In genomic region chr20:42181064-42181463, GRCh38 we compare ENCODE assay signal across 29 cellular contexts.
"Had no signal": no experiment of that assay in that cellular context is flagged by ENCODE, and none has a peak within 500 bp of the region (broad histone marks: within the 10 kb centered on the region; RNA-seq: fewer than 3 reads in every experiment).

No MANE protein-coding gene starts in this region.

- H3K4me3 Mint-ChIP-seq: activated B cell treated with CpG ODN at 0.5 μM for 24 hours; activated CD8-positive, alpha-beta T cell treated with anti-CD3 and anti-CD28 coated beads for 36 hours; activated naive CD4-positive, alpha-beta T cell treated with anti-CD3 and anti-CD28 coated beads, Interleukin-2, amount 50 U/mL, for 24 hours; activated naive CD8-positive, alpha-beta T cell treated with anti-CD3 and anti-CD28 coated beads, Interleukin-2, amount 50 U/mL, for 24 hours; activated T-cell treated with anti-CD3 and anti-CD28 coated beads, Interleukin-2, amount 50 U/mL, for 4 hours; activated T-helper 17 cell treated with anti-CD3 and anti-CD28 coated beads, Interleukin-2, amount 50 U/mL, for 72 hours; naive thymus-derived CD8-positive, alpha-beta T cell; neural crest cell; stimulated activated memory B cell treated with anti-CD40 and anti-IgM and Interleukin-4, amounts not matched to agents 10 μg/mL and 1 μg/mL and 100 μg/mL, for 72 hours had no signal

- H3K36me3 ChIP-seq: breast epithelium, esophagus muscularis mucosa, heart right ventricle, right atrium auricular region, stomach, thyroid gland, upper lobe of left lung, vagina had no signal

- H3K4me1 Mint-ChIP-seq: activated B cell treated with CpG ODN at 0.5 μM for 24 hours; activated naive CD4-positive, alpha-beta T cell treated with anti-CD3 and anti-CD28 coated beads, Interleukin-2, amount 50 U/mL, for 24 hours; activated naive CD8-positive, alpha-beta T cell treated with anti-CD3 and anti-CD28 coated beads, Interleukin-2, amount 50 U/mL, for 24 hours; activated T-helper 17 cell treated with anti-CD3 and anti-CD28 coated beads, Interleukin-2, amount 50 U/mL, for 72 hours; naive thymus-derived CD8-positive, alpha-beta T cell; neural crest cell; stimulated activated memory B cell treated with anti-CD40 and anti-IgM and Interleukin-4, amounts not matched to agents 10 μg/mL and 1 μg/mL and 100 μg/mL, for 72 hours had no signal

- H3K4me3 ChIP-seq: breast epithelium, esophagus muscularis mucosa, heart right ventricle, right atrium auricular region, smooth muscle cell, stomach, thyroid gland, upper lobe of left lung, vagina had no signal

- H3K27me3 ChIP-seq: breast epithelium, right atrium auricular region, thyroid gland, upper lobe of left lung, vagina had no signal

- H3K4me1 ChIP-seq: breast epithelium, esophagus muscularis mucosa, heart right ventricle, right atrium auricular region, stomach, thyroid gland, upper lobe of left lung, vagina had no signal

- DNase-seq: activated B cell treated with CpG ODN at 0.5 μM for 24 hours; activated CD4-positive, alpha-beta T cell treated with anti-CD3 and anti-CD28 coated beads, Interleukin-2, amount 50 U/mL, for 1 hour; activated CD8-positive, alpha-beta T cell treated with anti-CD3 and anti-CD28 coated beads for 36 hours; activated gamma-delta T cell treated with Interleukin-2 at 50 U/mL for 16 hours; activated naive CD8-positive, alpha-beta T cell treated with anti-CD3 and anti-CD28 coated beads, Interleukin-2, amount 50 U/mL, for 24 hours; activated T-cell treated with anti-CD3 and anti-CD28 coated beads, Interleukin-2, amount 50 U/mL, for 4 hours; amygdala; central memory CD4-positive, alpha-beta T cell; foreskin melanocyte; heart right ventricle; midbrain; naive thymus-derived CD8-positive, alpha-beta T cell; occipital lobe; stimulated activated CD4-positive, alpha-beta T cell treated with anti-CD3 and anti-CD28 coated beads, Interleukin-1b, Interleukin-23, amount 100 ng/mL, for 48 hours; stimulated activated CD4-positive, alpha-beta T cell treated with anti-CD3 and anti-CD28 coated beads, Interleukin-4, amount 100 ng/mL, for 4 hours; stimulated activated CD8-positive, alpha-beta memory T cell treated with anti-CD3 and anti-CD28 coated beads, Interleukin-4, amount 100 ng/mL, for 48 hours; stomach; T1000; thyroid gland; upper lobe of left lung had no signal

- H3K36me3 Mint-ChIP-seq: activated naive CD4-positive, alpha-beta T cell treated with anti-CD3 and anti-CD28 coated beads, Interleukin-2, amount 50 U/mL, for 24 hours; naive thymus-derived CD8-positive, alpha-beta T cell; stimulated activated memory B cell treated with anti-CD40 and anti-IgM and Interleukin-4, amounts not matched to agents 10 μg/mL and 1 μg/mL and 100 μg/mL, for 72 hours had no signal

- H3K4me2 ChIP-seq: smooth muscle cell had no signal

- H3K9me3 ChIP-seq: breast epithelium, esophagus muscularis mucosa, heart right ventricle, right atrium auricular region, stomach, thyroid gland, upper lobe of left lung, vagina had no signal

- H3K27ac Mint-ChIP-seq: activated B cell treated with CpG ODN at 0.5 μM for 24 hours; activated CD8-positive, alpha-beta T cell treated with anti-CD3 and anti-CD28 coated beads for 36 hours; activated naive CD4-positive, alpha-beta T cell treated with anti-CD3 and anti-CD28 coated beads, Interleukin-2, amount 50 U/mL, for 24 hours; activated naive CD8-positive, alpha-beta T cell treated with anti-CD3 and anti-CD28 coated beads, Interleukin-2, amount 50 U/mL, for 24 hours; activated T-helper 17 cell treated with anti-CD3 and anti-CD28 coated beads, Interleukin-2, amount 50 U/mL, for 72 hours; naive thymus-derived CD8-positive, alpha-beta T cell; stimulated activated memory B cell treated with anti-CD40 and anti-IgM and Interleukin-4, amounts not matched to agents 10 μg/mL and 1 μg/mL and 100 μg/mL, for 72 hours had no signal

- H3K27ac ChIP-seq: breast epithelium, esophagus muscularis mucosa, heart right ventricle, right atrium auricular region, stomach, thyroid gland, upper lobe of left lung, vagina had no signal

- H3K9me3 Mint-ChIP-seq: activated B cell treated with CpG ODN at 0.5 μM for 24 hours had no signal

- H3K27me3 Mint-ChIP-seq: activated B cell treated with CpG ODN at 0.5 μM for 24 hours; activated CD8-positive, alpha-beta T cell treated with anti-CD3 and anti-CD28 coated beads for 36 hours; activated naive CD8-positive, alpha-beta T cell treated with anti-CD3 and anti-CD28 coated beads, Interleukin-2, amount 50 U/mL, for 24 hours; activated T-helper 17 cell treated with anti-CD3 and anti-CD28 coated beads, Interleukin-2, amount 50 U/mL, for 72 hours; stimulated activated memory B cell treated with anti-CD40 and anti-IgM and Interleukin-4, amounts not matched to agents 10 μg/mL and 1 μg/mL and 100 μg/mL, for 72 hours had no signal
